ENCODE assay signal across 10 cellular contexts in the genomic region with DNA sequence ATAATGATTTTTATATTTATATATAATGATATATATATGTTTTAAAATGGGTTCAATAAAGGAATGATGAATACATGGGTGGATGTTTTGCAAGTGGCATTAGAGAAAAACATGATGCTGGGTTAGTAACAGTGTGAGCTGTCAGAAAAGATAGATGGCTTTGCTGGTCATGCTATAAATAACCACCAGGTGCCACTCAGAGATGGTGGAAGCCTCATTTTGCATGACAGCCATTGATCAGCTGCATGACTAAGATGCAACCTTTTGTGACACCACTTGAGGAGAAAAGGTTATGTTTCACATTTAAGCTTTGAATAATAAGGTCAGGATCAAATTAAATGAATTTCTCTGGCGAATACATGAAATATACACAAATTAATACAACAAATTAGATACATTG.
DNase-seq lines count a peak whose midpoint lies in the region; ATAC-seq and TF ChIP-seq lines count a peak whose summit lies in the region.
"Had no signal": no experiment of that assay in that cellular context is flagged by ENCODE, and none has a peak within 500 bp of the region (broad histone marks: within the 10 kb centered on the region; RNA-seq: fewer than 3 reads in every experiment).

No MANE protein-coding gene starts in this region.

- DNase-seq in NCI-H345 (lab: John Stamatoyannopoulos, UW) (peak; percentile 20), NCI-H345 treated with DMSO at 0.1 percent for 48 hours (lab: John Stamatoyannopoulos, UW; ENCODE audit: unreplicated experiment) (no peak), RPMI8226 (peak; percentile 37), progenitor cell of endocrine pancreas (ENCODE audit: low spot score, unreplicated experiment) (no peak), NCI-H446 (lab: John Stamatoyannopoulos, UW) (no peak)
- no peak for DNase-seq in activated CD4-positive, alpha-beta T cell treated with anti-CD3 and anti-CD28 coated beads, Interleukin-2, amount 50 U/mL, for 4 hours
- DNase-seq: NCI-H774 had no signal

- H3K4me3 Mint-ChIP-seq in progenitor cell of endocrine pancreas (ENCODE audit: low read depth): no peak overlapping the region
- H3K4me3 Mint-ChIP-seq: activated naive CD8-positive, alpha-beta T cell had no signal

- no peaks in the 10 kb centered on the region for H3K9me3 Mint-ChIP-seq in progenitor cell of endocrine pancreas (ENCODE audit: low read depth)

- no peaks in the 10 kb centered on the region for H3K27me3 Mint-ChIP-seq in progenitor cell of endocrine pancreas
- H3K27me3 Mint-ChIP-seq: activated naive CD8-positive, alpha-beta T cell had no signal

- H3K4me1 Mint-ChIP-seq in progenitor cell of endocrine pancreas (ENCODE audit: low read depth): peaks cover 4% of the 10 kb centered on the region

- H3K27ac Mint-ChIP-seq in progenitor cell of endocrine pancreas: no peak overlapping the region
- H3K27ac Mint-ChIP-seq: activated naive CD8-positive, alpha-beta T cell had no signal

- TF ChIP-seq CTCF in progenitor cell of endocrine pancreas (IDR thresholded peaks at IDR 0.05; ENCODE audit: unreplicated experiment): peak; percentile 11

- ATAC-seq in HG03342 (IDR thresholded peaks at IDR 0.05; ENCODE audit: unreplicated experiment): peak; percentile 90
- no peak for ATAC-seq in HG02840 (IDR thresholded peaks at IDR 0.05; ENCODE audit: low FRiP score, unreplicated experiment)

- H3K36me3 Mint-ChIP-seq in progenitor cell of endocrine pancreas (ENCODE audit: insufficient read depth): no peaks in the 10 kb centered on the region
- H3K36me3 Mint-ChIP-seq: activated naive CD8-positive, alpha-beta T cell had no signal

Comparison
In these comparisons a context has a peak if more than half of its experiments do, and no peak if none do; other contexts are left out.
1. DNase-seq: peak in NCI-H345 (single experiment) and RPMI8226 (single experiment); none in NCI-H345 treated with DMSO at 0.1 percent for 48 hours (single experiment), progenitor cell of endocrine pancreas (single experiment), NCI-H446 (0 of 2) and activated CD4-positive, alpha-beta T cell treated with anti-CD3 and anti-CD28 coated beads, Interleukin-2, amount 50 U/mL, for 4 hours (0 of 2).